In the genomic region with DNA sequence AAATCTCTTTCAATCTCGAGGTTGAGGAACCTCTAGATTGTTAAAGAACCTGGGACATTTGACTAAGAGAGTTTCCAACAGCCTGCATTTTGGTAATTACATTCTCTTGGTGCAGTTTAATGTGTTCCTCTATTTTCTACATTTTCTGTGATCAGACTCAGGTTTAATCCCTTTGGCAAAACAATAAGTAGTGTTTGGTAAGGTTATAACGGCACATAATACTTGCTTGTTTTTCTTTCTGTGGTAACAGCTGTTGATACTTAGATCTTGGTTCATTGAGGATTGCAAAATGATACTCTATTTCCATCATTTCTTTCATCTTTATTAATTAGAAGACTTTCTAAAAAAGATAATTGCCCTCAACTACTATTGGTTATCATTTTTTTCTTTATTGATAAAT, we compare ENCODE assay signal across 21 cellular contexts.
"Had no signal": no experiment of that assay in that cellular context is flagged by ENCODE, and none has a peak within 500 bp of the region (broad histone marks: within the 10 kb centered on the region; RNA-seq: fewer than 3 reads in every experiment).

No MANE protein-coding gene starts in this region.

- H3K27me3 ChIP-seq: adrenal gland, esophagus squamous epithelium, left lung, right atrium auricular region, tibial artery had no signal

- H3K9me3 ChIP-seq: adrenal gland, esophagus squamous epithelium, left lung, right atrium auricular region, tibial artery had no signal

- DNase-seq: activated CD4-positive, alpha-beta T cell treated with anti-CD3 and anti-CD28 coated beads, Interleukin-2, amount 10 ng/mL, durations not matched to agents 24 days and 14 days; activated CD8-positive, alpha-beta memory T cell treated with anti-CD3 and anti-CD28 coated beads, Interleukin-2, amount 50 U/mL, for 4 hours; activated effector memory CD4-positive, alpha-beta T cell treated with Interleukin-2 at 50 U/mL for 16 hours; activated T-cell treated with anti-CD3 and anti-CD28 coated beads, Interleukin-2, amount 50 U/mL, for 4 hours; adrenal gland; dermis blood vessel endothelial cell; effector memory CD4-positive, alpha-beta T cell; esophagus squamous epithelium; foreskin melanocyte; head of caudate nucleus; kidney; left lung; nephron progenitor cell; occipital lobe; stimulated activated naive CD8-positive, alpha-beta T cell treated with anti-CD3 and anti-CD28 coated beads, Interleukin-15, Interleukin-2, amounts not matched to agents 100 U/mL and 50 U/mL, for 24 hours; substantia nigra; T-helper 1 cell; T-helper 9 cell; tibial artery had no signal

- ATAC-seq: activated T-cell treated with anti-CD3 and anti-CD28 coated beads, Interleukin-2, amount 50 U/mL, for 4 hours; left lung; stimulated activated naive CD8-positive, alpha-beta T cell treated with anti-CD3 and anti-CD28 coated beads, Interleukin-15, Interleukin-2, amounts not matched to agents 100 U/mL and 50 U/mL, for 24 hours had no signal

- H3K27ac ChIP-seq: adrenal gland, esophagus squamous epithelium, left lung, right atrium auricular region, skin epidermis, tibial artery had no signal

- H3K4me3 ChIP-seq: adrenal gland, esophagus squamous epithelium, left lung, right atrium auricular region, skin epidermis, tibial artery had no signal

- H3K4me1 ChIP-seq: right atrium auricular region had no signal

- H3K36me3 ChIP-seq: adrenal gland, left lung, right atrium auricular region had no signal
